In genomic region chr12:78229491-78230209, GRCh38 we compare ENCODE assay signal across 8 cellular contexts.
A peak's percentile ranks its signal among the peaks of the same experiment; 100 is the strongest.
DNase-seq lines count a peak whose midpoint lies in the region; ATAC-seq and TF ChIP-seq lines count a peak whose summit lies in the region.

No MANE protein-coding gene starts in this region.

- H3K4me3 ChIP-seq in Panc1 (ENCODE audit: low read depth in 2 of 2, low read length in 2 of 2) (no peak overlapping the region), fibroblast of mammary gland (ENCODE audit: control insufficient read depth, low read depth, low read length) (no peak overlapping the region), skeletal muscle cell (ENCODE audit: low read depth, low read length) (no peak overlapping the region)

- no peak overlapping the region for H3K4me3 Mint-ChIP-seq in activated CD4-positive, alpha-beta T cell treated with anti-CD3 and anti-CD28 coated beads for 36 hours
- H3K4me3 Mint-ChIP-seq in activated T-helper 1 cell treated with anti-CD3 and anti-CD28 coated beads, Interleukin-12 subunit alpha, Interleukin-12 subunit beta, Interleukin-2, Interleukin-4 antibody, amounts not matched to agents 30 ng/mL and 10 ng/mL and 1 ng/mL, durations not matched to agents 14 hours and 24 hours and 36 hours, result no peak overlapping the region

- H3K9me3 ChIP-seq in Panc1 (ENCODE audit: control insufficient read depth, insufficient read depth, low read depth, low read length), result 0 out of 2 replicates have a peak, but pooled peaks cover 6% of the 10 kb centered on the region

- H3K4me1 Mint-ChIP-seq in activated CD4-positive, alpha-beta T cell treated with anti-CD3 and anti-CD28 coated beads for 36 hours, result peaks cover 11% of the 10 kb centered on the region
- H3K4me1 Mint-ChIP-seq in activated T-helper 1 cell treated with anti-CD3 and anti-CD28 coated beads, Interleukin-12 subunit alpha, Interleukin-12 subunit beta, Interleukin-2, Interleukin-4 antibody, amounts not matched to agents 30 ng/mL and 10 ng/mL and 1 ng/mL, durations not matched to agents 14 hours and 24 hours and 36 hours (ENCODE audit: low read depth), result no peaks in the 10 kb centered on the region

- CTCF ChIA-PET in activated CD4-positive, alpha-beta T cell treated with anti-CD3 and anti-CD28 coated beads for 36 hours (lab: Charles Lee), result interaction anchor here (0.6 to 0.7 kb wide), 2 partner anchors 142 to 340 kb away, joined by 3 to 5 read pairs; no protein-coding TSS in a partner anchor
- CTCF ChIA-PET in Panc1 (lab: Charles Lee), result no interaction called here

- POLR2A ChIA-PET in activated CD4-positive, alpha-beta T cell treated with anti-CD3 and anti-CD28 coated beads for 36 hours (lab: Charles Lee), result no interaction called here
- POLR2A ChIA-PET in Panc1 (lab: Charles Lee), result no interaction called here

- no peaks in the 10 kb centered on the region for H3K9me3 Mint-ChIP-seq in activated CD4-positive, alpha-beta T cell treated with anti-CD3 and anti-CD28 coated beads for 36 hours (ENCODE audit: low read depth)
- H3K9me3 Mint-ChIP-seq in activated T-helper 1 cell treated with anti-CD3 and anti-CD28 coated beads, Interleukin-12 subunit alpha, Interleukin-12 subunit beta, Interleukin-2, Interleukin-4 antibody, amounts not matched to agents 30 ng/mL and 10 ng/mL and 1 ng/mL, durations not matched to agents 14 hours and 24 hours and 36 hours, result no peaks in the 10 kb centered on the region

- TF ChIP-seq CTCF in Panc1 (IDR thresholded peaks at IDR 0.05) (peak; percentile 55; the same call in 1 of the 2 replicates), fibroblast of mammary gland (conservative IDR thresholded peaks at IDR 0.05; ENCODE audit: control insufficient read depth, insufficient read depth, low read depth, low read length) (peak; percentile 95)

- in situ Hi-C loops in Panc1 (cut with HindIII; ENCODE audit: low pct_unique_long_range_greater_than_20kb, low sequenced_read_pairs), result no loop called here

- no peak overlapping the region for H3K27ac Mint-ChIP-seq in activated CD4-positive, alpha-beta T cell treated with anti-CD3 and anti-CD28 coated beads for 36 hours
- no peak overlapping the region for H3K27ac Mint-ChIP-seq in activated T-helper 1 cell treated with anti-CD3 and anti-CD28 coated beads, Interleukin-12 subunit alpha, Interleukin-12 subunit beta, Interleukin-2, Interleukin-4 antibody, amounts not matched to agents 30 ng/mL and 10 ng/mL and 1 ng/mL, durations not matched to agents 14 hours and 24 hours and 36 hours

- ATAC-seq in activated CD4-positive, alpha-beta T cell treated with anti-CD3 and anti-CD28 coated beads for 36 hours, result peak; percentile 66
- peak; percentile 96 for ATAC-seq in GM21367 (IDR thresholded peaks at IDR 0.05; ENCODE audit: unreplicated experiment)
- ATAC-seq in HG03469 (IDR thresholded peaks at IDR 0.05; ENCODE audit: unreplicated experiment), result peak; percentile 99
- no peak for ATAC-seq in Panc1

- H3K27me3 ChIP-seq in Panc1 (ENCODE audit: control insufficient read depth, insufficient read depth, low read length), result no peaks in the 10 kb centered on the region

- BruUV-seq in Panc1 (replicated peaks; lab: Mats Ljungman, UMichigan), result no TSS peak

- no peaks in the 10 kb centered on the region for H3K36me3 ChIP-seq in Panc1 (ENCODE audit: control insufficient read depth, insufficient read depth, low read length)

- H3K36me3 Mint-ChIP-seq in activated CD4-positive, alpha-beta T cell treated with anti-CD3 and anti-CD28 coated beads for 36 hours (ENCODE audit: low read depth), result no peaks in the 10 kb centered on the region
- no peaks in the 10 kb centered on the region for H3K36me3 Mint-ChIP-seq in activated T-helper 1 cell treated with anti-CD3 and anti-CD28 coated beads, Interleukin-12 subunit alpha, Interleukin-12 subunit beta, Interleukin-2, Interleukin-4 antibody, amounts not matched to agents 30 ng/mL and 10 ng/mL and 1 ng/mL, durations not matched to agents 14 hours and 24 hours and 36 hours (ENCODE audit: low read depth)

- DNase-seq in activated CD4-positive, alpha-beta T cell treated with anti-CD3 and anti-CD28 coated beads for 36 hours, result peak; percentile 61
- DNase-seq in activated CD4-positive, alpha-beta T cell treated with anti-CD3 and anti-CD28 coated beads for 1 hour, result no peak
- DNase-seq in Panc1 (ENCODE audit: low read depth, low spot score) (peak; percentile 30), fibroblast of mammary gland (ENCODE audit: low read depth) (peak; percentile 69), skeletal muscle cell (ENCODE audit: low read depth) (peak; percentile 12)
- DNase-seq in activated T-helper 1 cell treated with anti-CD3 and anti-CD28 coated beads, Interleukin-12 subunit alpha, Interleukin-12 subunit beta, Interleukin-2, Interleukin-4 antibody, amounts not matched to agents 30 ng/mL and 10 ng/mL and 1 ng/mL, durations not matched to agents 14 hours and 24 hours and 36 hours (ENCODE audit: low spot score), result no peak

- no peaks in the 10 kb centered on the region for H3K27me3 Mint-ChIP-seq in activated CD4-positive, alpha-beta T cell treated with anti-CD3 and anti-CD28 coated beads for 36 hours
- H3K27me3 Mint-ChIP-seq in activated T-helper 1 cell treated with anti-CD3 and anti-CD28 coated beads, Interleukin-12 subunit alpha, Interleukin-12 subunit beta, Interleukin-2, Interleukin-4 antibody, amounts not matched to agents 30 ng/mL and 10 ng/mL and 1 ng/mL, durations not matched to agents 14 hours and 24 hours and 36 hours (ENCODE audit: insufficient read depth), result no peaks in the 10 kb centered on the region

- no peaks in the 10 kb centered on the region for H3K4me1 ChIP-seq in Panc1 (ENCODE audit: control insufficient read depth, insufficient read depth, low read length)

- H3K27ac ChIP-seq in Panc1 (ENCODE audit: low read length), result no peak overlapping the region

- intact Hi-C loops in activated CD4-positive, alpha-beta T cell treated with anti-CD3 and anti-CD28 coated beads for 36 hours (cut with DNase I, micrococcal nuclease), result no loop called here
- intact Hi-C loops in Panc1 (cut with micrococcal nuclease; ENCODE audit: unreplicated experiment), result no loop called here
- intact Hi-C loops in activated T-helper 1 cell treated with anti-CD3 and anti-CD28 coated beads, Interleukin-12 subunit alpha, Interleukin-12 subunit beta, Interleukin-2, Interleukin-4 antibody, amounts not matched to agents 30 ng/mL and 10 ng/mL and 1 ng/mL, durations not matched to agents 14 hours and 24 hours and 36 hours (cut with micrococcal nuclease), result no loop called here

Comparison
In these comparisons a context has a peak if more than half of its experiments do, and no peak if none do; other contexts are left out.
1. DNase-seq: peak in activated CD4-positive, alpha-beta T cell treated with anti-CD3 and anti-CD28 coated beads for 36 hours (single experiment), Panc1 (single experiment), fibroblast of mammary gland (single experiment) and skeletal muscle cell (single experiment); none in activated CD4-positive, alpha-beta T cell treated with anti-CD3 and anti-CD28 coated beads for 1 hour (single experiment) and activated T-helper 1 cell treated with anti-CD3 and anti-CD28 coated beads, Interleukin-12 subunit alpha, Interleukin-12 subunit beta, Interleukin-2, Interleukin-4 antibody, amounts not matched to agents 30 ng/mL and 10 ng/mL and 1 ng/mL, durations not matched to agents 14 hours and 24 hours and 36 hours (single experiment).